1 cellular context compared by ENCODE assay signal in genomic region chr4:78650106-78651021, GRCh38.
TF ChIP-seq lines count a peak whose summit lies in the region.

No MANE protein-coding gene starts in this region.

TF ChIP-seq in K562, 482 proteins besides CTCF, POLR2A, EP300 and RAD21 (continued from another document and continues in another):
- TF ChIP-seq PREB (CRISPR knock-in tag; IDR thresholded peaks at IDR 0.05) (no peak), ZNF324 (CRISPR knock-in tag; IDR thresholded peaks at IDR 0.05) (no peak), SRSF3 (IDR thresholded peaks at IDR 0.05; ENCODE audit: insufficient read depth, low read length) (no peak), ZBTB34 (CRISPR knock-in tag; IDR thresholded peaks at IDR 0.05) (no peak), TBP (optimal IDR thresholded peaks at IDR 0.05; ENCODE audit: low read depth, low read length) (no peak), CBX5 (IDR thresholded peaks at IDR 0.05; ENCODE audit: borderline replicate concordance, low read depth) (no peak), SAFB2 (IDR thresholded peaks at IDR 0.05; ENCODE audit: borderline replicate concordance, low read depth, low read length, severe bottlenecking) (no peak), KAT8 (IDR thresholded peaks at IDR 0.05; ENCODE audit: low read depth) (no peak), WHSC1 (IDR thresholded peaks at IDR 0.05; ENCODE audit: low read length) (no peak), DPF2 (IDR thresholded peaks at IDR 0.05) (peak; percentile 89), ZFP1 (CRISPR knock-in tag; IDR thresholded peaks at IDR 0.05) (no peak), CHD7 (IDR thresholded peaks at IDR 0.05; ENCODE audit: low read depth, low read length) (no peak), SMAD1 (IDR thresholded peaks at IDR 0.05; ENCODE audit: low read depth, low read length, partially characterized antibody) (no peak), MAFF (IDR thresholded peaks at IDR 0.05; ENCODE audit: low read length) (peak; percentile 20; the same call in 1 of the 2 replicates), HIVEP1 (CRISPR knock-in tag; IDR thresholded peaks at IDR 0.05) (no peak), RFX7 (CRISPR knock-in tag; IDR thresholded peaks at IDR 0.05) (no peak), XRCC4 (IDR thresholded peaks at IDR 0.05; ENCODE audit: extremely low read depth, insufficient read depth, insufficient read length) (no peak), POLR2AphosphoS5 (IDR thresholded peaks at IDR 0.05; ENCODE audit: control insufficient read depth, insufficient read depth, low read depth, low read length) (peak; percentile 62; the same call in 1 of the 2 replicates), JUNB (CRISPR knock-in tag; conservative IDR thresholded peaks at IDR 0.05) (no peak), ATF4 (CRISPR knock-in tag; IDR thresholded peaks at IDR 0.05) (no peak), ZNF232 (CRISPR knock-in tag; IDR thresholded peaks at IDR 0.05) (no peak), MLLT1 (IDR thresholded peaks at IDR 0.05) (peak in 1 of 2 experiments; percentile 61), ZNF224 (CRISPR knock-in tag; IDR thresholded peaks at IDR 0.05) (no peak), E2F6 (IDR thresholded peaks at IDR 0.05; ENCODE audit: borderline replicate concordance in 1 of 2, extremely low read depth in 1 of 2, insufficient read depth in 1 of 2, insufficient read length in 1 of 2, low read depth in 1 of 2, low read length in 1 of 2, poor library complexity in 1 of 2, severe bottlenecking in 1 of 2) (no peak), BCOR (IDR thresholded peaks at IDR 0.05) (peak; percentile 52; the same call in 1 of the 2 replicates), ZNF445 (CRISPR knock-in tag; IDR thresholded peaks at IDR 0.05; ENCODE audit: low read depth) (no peak), TEAD1 (CRISPR knock-in tag; IDR thresholded peaks at IDR 0.05) (peak in 1 of 2 experiments; percentile 48; a peak in 1 of 4 replicates), GTF2B (IDR thresholded peaks at IDR 0.05; ENCODE audit: extremely low read depth, insufficient read length) (no peak), PYGO2 (tag; IDR thresholded peaks at IDR 0.05) (no peak), ZNF165 (CRISPR knock-in tag; IDR thresholded peaks at IDR 0.05; ENCODE audit: borderline replicate concordance) (no peak), ARHGAP35 (IDR thresholded peaks at IDR 0.05; ENCODE audit: partially characterized antibody) (no peak), ZNF79 (CRISPR knock-in tag; IDR thresholded peaks at IDR 0.05; ENCODE audit: low read depth) (no peak), PTRF (tag; IDR thresholded peaks at IDR 0.05) (no peak), FOXM1 (IDR thresholded peaks at IDR 0.05; ENCODE audit: low read depth) (peak; percentile 81), FOXM1 (CRISPR knock-in tag; IDR thresholded peaks at IDR 0.05; ENCODE audit: low read depth) (no peak), EHMT2 (IDR thresholded peaks at IDR 0.05) (peak; percentile 73), FOXA3 (CRISPR knock-in tag; conservative IDR thresholded peaks at IDR 0.05 in 1 of 2, IDR thresholded peaks at IDR 0.05 in 1 of 2) (peak in 1 of 2 experiments; percentile 29; a peak in 1 of 4 replicates), MEIS2 (IDR thresholded peaks at IDR 0.05; ENCODE audit: partially characterized antibody) (peak; percentile 96), PTTG1 (tag; IDR thresholded peaks at IDR 0.05; ENCODE audit: low read depth) (no peak), RBM22 (IDR thresholded peaks at IDR 0.05; ENCODE audit: low read depth, low read length, poor library complexity, severe bottlenecking) (no peak), ZNF586 (CRISPR knock-in tag; conservative IDR thresholded peaks at IDR 0.05) (no peak), ZBTB2 (IDR thresholded peaks at IDR 0.05) (no peak), SMARCA4 (IDR thresholded peaks at IDR 0.05) (peak; percentile 87), SMARCC2 (IDR thresholded peaks at IDR 0.05; ENCODE audit: low read depth) (peak; percentile 56), BCL6 (CRISPR knock-in tag; IDR thresholded peaks at IDR 0.05) (no peak), IRF9 (tag; IDR thresholded peaks at IDR 0.05) (no peak), TARDBP (IDR thresholded peaks at IDR 0.05) (no peak), LEF1 (IDR thresholded peaks at IDR 0.05) (peak; percentile 75), CBFA2T3 (IDR thresholded peaks at IDR 0.05) (peak; percentile 97)
